In the genomic region with DNA sequence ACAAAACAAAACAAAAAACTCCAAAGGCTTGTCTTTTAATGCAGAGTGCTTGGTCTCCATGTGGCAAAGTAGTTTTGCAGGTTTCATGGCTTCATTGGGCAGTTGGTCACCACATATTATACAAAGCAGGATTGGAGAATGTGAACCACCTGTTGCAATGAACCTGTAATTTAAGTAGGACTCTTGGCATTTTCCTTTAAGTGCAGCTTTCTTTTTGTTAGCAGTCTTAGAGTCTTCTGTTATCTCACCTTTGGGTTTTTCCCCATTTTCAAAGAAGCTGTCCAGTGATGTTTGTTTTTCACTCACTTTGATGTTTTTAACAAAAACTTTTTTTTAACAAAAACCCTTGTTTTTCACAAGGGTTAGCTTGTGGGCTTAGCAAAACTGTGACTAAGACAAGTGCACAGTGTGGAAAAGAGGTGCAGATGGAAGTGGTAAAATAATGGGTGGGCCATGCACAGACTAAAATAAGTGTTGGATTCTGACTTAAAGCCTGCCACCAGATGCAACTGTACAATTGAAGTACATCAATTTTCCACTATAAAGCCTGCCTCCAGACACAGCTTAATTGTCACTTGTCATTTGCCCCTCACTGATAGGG, we compare ENCODE assay signal across 17 cellular contexts. TPM values are rescaled to one million over a fixed set of nuclear protein-coding genes. Genes with fewer than 3 reads are reported as not detected.
DNase-seq lines count a peak whose midpoint lies in the region; ATAC-seq and TF ChIP-seq lines count a peak whose summit lies in the region.
"Had no signal": no experiment of that assay in that cellular context is flagged by ENCODE, and none has a peak within 500 bp of the region (broad histone marks: within the 10 kb centered on the region; RNA-seq: fewer than 3 reads in every experiment).

No MANE protein-coding gene starts in this region.

- no peak overlapping the region for H3K4me2 ChIP-seq in Loucy (ENCODE audit: low read depth, low read length, poor library complexity, severe bottlenecking)

- H3K9ac ChIP-seq in Loucy (ENCODE audit: low read depth, low read length, poor library complexity, severe bottlenecking) = no peak overlapping the region

- H3F3A ChIP-seq in Loucy (ENCODE audit: low read depth) = peaks cover 3% of the 10 kb centered on the region; the same call in 1 of the 2 replicates

- peak overlapping the region; percentile 80 for H3K27ac Mint-ChIP-seq in activated CD8-positive, alpha-beta memory T cell treated with anti-CD3 and anti-CD28 coated beads, Interleukin-2, amount 10 ng/mL, durations not matched to agents 7 days and 5 days
- no peak overlapping the region for H3K27ac Mint-ChIP-seq in CD4-positive, alpha-beta T cell

- peaks cover 63% of the 10 kb centered on the region for H3K4me1 Mint-ChIP-seq in activated CD8-positive, alpha-beta memory T cell treated with anti-CD3 and anti-CD28 coated beads, Interleukin-2, amount 10 ng/mL, durations not matched to agents 7 days and 5 days
- H3K4me1 Mint-ChIP-seq in CD4-positive, alpha-beta T cell (ENCODE audit: low read depth) = peaks cover 51% of the 10 kb centered on the region

- intact Hi-C loops in CD4-positive, alpha-beta T cell (cut with DNase I, micrococcal nuclease) = no loop called here

- H3K27me3 Mint-ChIP-seq in activated CD8-positive, alpha-beta memory T cell treated with anti-CD3 and anti-CD28 coated beads, Interleukin-2, amount 10 ng/mL, durations not matched to agents 7 days and 5 days = no peaks in the 10 kb centered on the region
- no peaks in the 10 kb centered on the region for H3K27me3 Mint-ChIP-seq in CD4-positive, alpha-beta T cell

- CTCF ChIA-PET in activated CD8-positive, alpha-beta memory T cell treated with anti-CD3 and anti-CD28 coated beads, Interleukin-2, amount 10 ng/mL, durations not matched to agents 7 days and 5 days (lab: Charles Lee) = no interaction called here
- CTCF ChIA-PET in CD4-positive, alpha-beta T cell (lab: Charles Lee) = no interaction called here

- POLR2A ChIA-PET in CD4-positive, alpha-beta T cell (lab: Charles Lee) = no interaction called here

- peaks cover 20% of the 10 kb centered on the region for H3K79me2 ChIP-seq in Loucy (ENCODE audit: insufficient read depth, low read length)

- TF ChIP-seq CTCF in CD4-positive, alpha-beta T cell (IDR thresholded peaks at IDR 0.05) = no peak
- TF ChIP-seq CTCF in Loucy (conservative IDR thresholded peaks at IDR 0.05; ENCODE audit: low read length) = no peak

- H4K20me1 ChIP-seq in Loucy (ENCODE audit: insufficient read depth, low read length, poor library complexity, severe bottlenecking) = peaks cover 17% of the 10 kb centered on the region

- peak overlapping the region; percentile 53 for H2AFZ ChIP-seq in Loucy (ENCODE audit: low read length)

- H3K36me3 ChIP-seq in Loucy (ENCODE audit: insufficient read depth, low read length) = no peaks in the 10 kb centered on the region
- H3K36me3 ChIP-seq: HAP-1 had no signal

- peak; percentile 45 for DNase-seq in activated CD8-positive, alpha-beta memory T cell treated with anti-CD3 and anti-CD28 coated beads, Interleukin-2, amount 10 ng/mL, durations not matched to agents 7 days and 5 days
- DNase-seq in activated CD8-positive, alpha-beta memory T cell treated with anti-CD3 and anti-CD28 coated beads, Interleukin-2, amount 50 U/mL, for 48 hours = no peak
- DNase-seq in CD4-positive, alpha-beta T cell = no peak
- DNase-seq in epithelial cell of prostate (ENCODE audit: low read depth, low spot score) = no peak
- no peak for DNase-seq in stimulated activated CD4-positive, alpha-beta T cell treated with anti-CD3 and anti-CD28 coated beads, Interleukin-15, amount 100 ng/mL, for 24 hours
- DNase-seq: DMS79; NCI-H1092; NCI-H345; NCI-H526 treated with DMSO at 0.1 percent for 48 hours; NK-92 treated with Interleukin-12 subunit alpha and Interleukin-12 subunit beta, amount 100 ng/mL, for 24 hours had no signal

- no peak for ATAC-seq in activated CD8-positive, alpha-beta memory T cell treated with anti-CD3 and anti-CD28 coated beads, Interleukin-2, amount 10 ng/mL, durations not matched to agents 7 days and 5 days
- ATAC-seq in CD4-positive, alpha-beta T cell (ENCODE audit: poor library complexity) = no peak
- ATAC-seq in HG03378 (IDR thresholded peaks at IDR 0.05; ENCODE audit: unreplicated experiment) = no peak
- ATAC-seq: K562 had no signal

- H3K9me2 ChIP-seq in Loucy (replicated peaks; ENCODE audit: low read depth, low read length) = no peaks in the 10 kb centered on the region

- no peak overlapping the region for H3K27ac ChIP-seq in CD4-positive, alpha-beta T cell (ENCODE audit: low read depth, low read length)
- peak overlapping the region; percentile 83 for H3K27ac ChIP-seq in epithelial cell of prostate
- H3K27ac ChIP-seq: RWPE1 had no signal

- H3K9me3 ChIP-seq in CD4-positive, alpha-beta T cell (ENCODE audit: control insufficient read depth, low read length) = no peaks in the 10 kb centered on the region
- H3K9me3 ChIP-seq in Loucy (ENCODE audit: insufficient read depth, low read depth, low read length) = no peaks in the 10 kb centered on the region
- H3K9me3 ChIP-seq: HAP-1 had no signal

- H3K4me3 ChIP-seq in Loucy (ENCODE audit: low read length, poor library complexity, severe bottlenecking) = no peak overlapping the region
- H3K4me3 ChIP-seq: HAP-1, K562 had no signal

- peaks cover 24% of the 10 kb centered on the region for H3K4me1 ChIP-seq in Loucy (ENCODE audit: insufficient read depth, low read length, poor library complexity, severe bottlenecking)

- H3K36me3 Mint-ChIP-seq in activated CD8-positive, alpha-beta memory T cell treated with anti-CD3 and anti-CD28 coated beads, Interleukin-2, amount 10 ng/mL, durations not matched to agents 7 days and 5 days = peaks cover 12% of the 10 kb centered on the region
- H3K36me3 Mint-ChIP-seq in CD4-positive, alpha-beta T cell (ENCODE audit: low read depth) = peaks cover 9% of the 10 kb centered on the region

- no peaks in the 10 kb centered on the region for H3K27me3 ChIP-seq in CD4-positive, alpha-beta T cell (ENCODE audit: control insufficient read depth, insufficient read depth, low read length)
- no peaks in the 10 kb centered on the region for H3K27me3 ChIP-seq in Loucy (ENCODE audit: insufficient read depth, low read length, poor library complexity, severe bottlenecking)

- no peak overlapping the region for H3K4me3 Mint-ChIP-seq in activated CD8-positive, alpha-beta memory T cell treated with anti-CD3 and anti-CD28 coated beads, Interleukin-2, amount 10 ng/mL, durations not matched to agents 7 days and 5 days
- H3K4me3 Mint-ChIP-seq in CD4-positive, alpha-beta T cell = peak overlapping the region; percentile 21

- no peaks in the 10 kb centered on the region for H3K9me3 Mint-ChIP-seq in activated CD8-positive, alpha-beta memory T cell treated with anti-CD3 and anti-CD28 coated beads, Interleukin-2, amount 10 ng/mL, durations not matched to agents 7 days and 5 days (ENCODE audit: low read depth)
- no peaks in the 10 kb centered on the region for H3K9me3 Mint-ChIP-seq in CD4-positive, alpha-beta T cell

RNA-seq across cellular contexts. Expression of a gene that starts 2.9 kb away (rescaled TPM):
- total RNA-seq in activated CD8-positive, alpha-beta memory T cell treated with anti-CD3 and anti-CD28 coated beads, Interleukin-2, amount 10 ng/mL, durations not matched to agents 7 days and 5 days = 100 to 1,000 TPM; 157 to 257 TPM
- total RNA-seq in CD4-positive, alpha-beta T cell = 1 to 10 TPM; 8.2 to 8.3 TPM

RNA-seq across cellular contexts. Expression of a gene that starts 57.8 kb away (rescaled TPM):
- not detected for total RNA-seq in activated CD8-positive, alpha-beta memory T cell treated with anti-CD3 and anti-CD28 coated beads, Interleukin-2, amount 10 ng/mL, durations not matched to agents 7 days and 5 days
- not detected for total RNA-seq in CD4-positive, alpha-beta T cell
- total RNA-seq: A673, K562, M059J had no signal

Comparison
In these comparisons a context has a peak if more than half of its experiments do, and no peak if none do; other contexts are left out.
1. RNA of a gene that starts 2.9 kb away (total RNA-seq): 157 to 257 TPM in activated CD8-positive, alpha-beta memory T cell treated with anti-CD3 and anti-CD28 coated beads, Interleukin-2, amount 10 ng/mL, durations not matched to agents 7 days and 5 days; 8.2 to 8.3 TPM in CD4-positive, alpha-beta T cell; every median in the first group is over 10 times any median in the second.